15 cellular contexts compared by ENCODE assay signal in the genomic region with DNA sequence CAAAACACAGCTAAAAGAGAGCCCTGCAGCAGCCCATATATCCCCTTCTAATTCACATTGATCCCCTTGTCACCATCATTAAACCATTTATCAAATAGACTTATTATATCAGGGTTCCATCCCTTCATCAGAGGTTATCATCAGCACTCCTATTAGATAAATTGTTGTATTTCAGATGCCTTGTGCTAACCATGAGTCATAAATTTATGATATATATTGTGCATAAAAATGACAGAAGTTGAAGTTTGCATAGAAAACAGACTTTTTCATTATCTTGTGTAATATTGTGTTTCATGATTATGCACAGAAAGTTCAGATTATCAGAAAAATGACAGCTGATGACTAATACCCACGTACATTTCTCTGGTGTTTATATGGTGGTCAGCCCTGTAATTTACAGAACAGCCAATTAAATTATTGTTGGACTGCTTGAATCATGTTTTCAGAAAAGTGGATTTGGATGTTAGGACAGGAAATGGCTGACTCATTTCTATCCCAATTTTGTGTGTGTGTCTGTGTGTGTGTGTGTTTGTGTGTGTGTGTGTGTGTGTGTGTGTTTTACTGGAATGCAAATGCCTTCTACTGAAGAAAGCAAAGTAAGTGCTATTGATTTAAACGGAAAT.
DNase-seq lines count a peak whose midpoint lies in the region; ATAC-seq and TF ChIP-seq lines count a peak whose summit lies in the region.
"Had no signal": no experiment of that assay in that cellular context is flagged by ENCODE, and none has a peak within 500 bp of the region (broad histone marks: within the 10 kb centered on the region; RNA-seq: fewer than 3 reads in every experiment).

No MANE protein-coding gene starts in this region.

- no peaks in the 10 kb centered on the region for H3K79me2 ChIP-seq in GM23248 (ENCODE audit: insufficient read depth)

- no peaks in the 10 kb centered on the region for H3K9me2 ChIP-seq in GM23248 (ENCODE audit: insufficient read depth)

- POLR2A ChIA-PET in RWPE1 (lab: Yijun Ruan, JAX; ENCODE audit: low non-redundant PET): no interaction called here

- H3K36me3 ChIP-seq in GM23248 (ENCODE audit: low read depth) (no peaks in the 10 kb centered on the region), skeletal muscle satellite cell (ENCODE audit: insufficient read depth, low read length) (no peaks in the 10 kb centered on the region), spleen (no peaks in the 10 kb centered on the region)
- H3K36me3 ChIP-seq: sigmoid colon, upper lobe of right lung had no signal

- intact Hi-C loops in spleen (cut with DNase I; ENCODE audit: low total_unique reads): no loop called here

- H2AFZ ChIP-seq in GM23248: no peak overlapping the region

- H3F3A ChIP-seq in GM23248 (ENCODE audit: insufficient read depth): peaks cover 18% of the 10 kb centered on the region

- DNase-seq in GM23248 (peak; percentile 80), RWPE1 (ENCODE audit: low spot score) (peak; percentile 73), fibroblast of mammary gland (ENCODE audit: low read depth) (peak; percentile 96), ACHN (no peak), spleen (no peak)
- DNase-seq: activated CD4-positive, CD25-positive, alpha-beta regulatory T cell treated with anti-CD3 and anti-CD28 coated beads, Interleukin-2, amount 50 U/mL, for 72 hours; activated effector memory CD4-positive, alpha-beta T cell treated with anti-CD3 and anti-CD28 coated beads, Interleukin-2, amount 50 U/mL, for 16 hours; cortex of kidney; DND-41; Kasumi-1; NCI-H2171; sigmoid colon; upper lobe of right lung had no signal

- no peaks in the 10 kb centered on the region for H3K9me3 ChIP-seq in GM23248 (ENCODE audit: low read depth)
- H3K9me3 ChIP-seq in skeletal muscle satellite cell (replicated peaks; ENCODE audit: low read length): no peaks in the 10 kb centered on the region
- no peaks in the 10 kb centered on the region for H3K9me3 ChIP-seq in spleen
- H3K9me3 ChIP-seq: sigmoid colon, upper lobe of right lung had no signal

- CTCF ChIA-PET in RWPE1 (lab: Yijun Ruan, JAX): no interaction called here

- ATAC-seq in HG02852 (IDR thresholded peaks at IDR 0.05; ENCODE audit: unreplicated experiment): no peak
- ATAC-seq: upper lobe of right lung had no signal

- H3K4me2 ChIP-seq in GM23248 (ENCODE audit: unreplicated experiment) (peak overlapping the region; percentile 37), skeletal muscle satellite cell (ENCODE audit: low read length) (peak overlapping the region; percentile 43)

- WGBS in GM23248 (ENCODE audit: low coverage in 1 of 2, low lambda C conversion rate in 2 of 2, missing lambda C conversion rate in 2 of 2), 2 experiments: 4 to 10% methylated on average over 2 of the region's 2 CpGs
- 52 to 75% (median 62%) methylated on average over 2 of the region's 2 CpGs for WGBS in spleen, 5 donors

- H3K4me1 ChIP-seq in GM23248 (ENCODE audit: insufficient read depth) (peaks cover 21% of the 10 kb centered on the region), skeletal muscle satellite cell (ENCODE audit: control insufficient read depth, insufficient read depth, low read length) (peaks cover 24% of the 10 kb centered on the region), spleen (no peaks in the 10 kb centered on the region)
- H3K4me1 ChIP-seq: sigmoid colon, upper lobe of right lung had no signal

- H3K4me3 ChIP-seq in GM23248 (no peak overlapping the region), fibroblast of mammary gland (ENCODE audit: control insufficient read depth, low read depth, low read length) (no peak overlapping the region), skeletal muscle satellite cell (ENCODE audit: low read length) (no peak overlapping the region), spleen (no peak overlapping the region)
- H3K4me3 ChIP-seq: sigmoid colon, upper lobe of right lung had no signal

- no peaks in the 10 kb centered on the region for H3K27me3 ChIP-seq in GM23248 (replicated peaks; ENCODE audit: insufficient read depth)
- H3K27me3 ChIP-seq in skeletal muscle satellite cell (ENCODE audit: control insufficient read depth, insufficient read depth, low read length): no peaks in the 10 kb centered on the region
- no peaks in the 10 kb centered on the region for H3K27me3 ChIP-seq in spleen (replicated peaks in 1 of 7)
- H3K27me3 ChIP-seq: sigmoid colon, upper lobe of right lung had no signal

- H4K20me1 ChIP-seq in GM23248 (ENCODE audit: insufficient read depth): no peaks in the 10 kb centered on the region

- in situ Hi-C loops in GM23248 (cut with MboI) (no loop called here), ACHN (cut with HindIII; ENCODE audit: low pct_ligation_motif_present, low pct_unique_long_range_greater_than_20kb, low sequenced_read_pairs) (no loop called here)

- H3K27ac ChIP-seq in GM23248 (no peak overlapping the region), RWPE1 (no peak overlapping the region), spleen (no peak overlapping the region)
- H3K27ac ChIP-seq: sigmoid colon, upper lobe of right lung had no signal

- H3K9ac ChIP-seq in GM23248 (no peak overlapping the region), skeletal muscle satellite cell (ENCODE audit: low read depth, low read length) (no peak overlapping the region)

- no peak for TF ChIP-seq CTCF in RWPE1 (conservative IDR thresholded peaks at IDR 0.05; ENCODE audit: low read depth)
- TF ChIP-seq CTCF in fibroblast of mammary gland (conservative IDR thresholded peaks at IDR 0.05; ENCODE audit: control insufficient read depth, insufficient read depth, low read depth, low read length): no peak
- no peak for TF ChIP-seq CTCF in spleen (IDR thresholded peaks at IDR 0.05 in 8 of 11, conservative IDR thresholded peaks at IDR 0.05 in 3 of 11)

- no peak for TF ChIP-seq POLR2A in spleen (IDR thresholded peaks at IDR 0.05)

Comparison
In these comparisons a context has a peak if more than half of its experiments do, and no peak if none do; other contexts are left out.
1. DNase-seq: peak in GM23248 (single experiment), RWPE1 (single experiment) and fibroblast of mammary gland (single experiment); none in ACHN (single experiment) and spleen (single experiment).